Comparison of ENCODE assay signal across 27 cellular contexts in genomic region chr10:125362966-125363365, GRCh38.
"Had no signal": no experiment of that assay in that cellular context is flagged by ENCODE, and none has a peak within 500 bp of the region (broad histone marks: within the 10 kb centered on the region; RNA-seq: fewer than 3 reads in every experiment).

No MANE protein-coding gene starts in this region.

- H3K27me3 Mint-ChIP-seq: dendritic cell treated with granulocyte-macrophage colony-stimulating factor and Interleukin-4, amounts not matched to agents 40 ng/mL and 50 ng/mL, for 4 days had no signal

- H3K9me3 ChIP-seq: colonic mucosa, esophagus squamous epithelium, gastrocnemius medialis had no signal

- H3K4me3 ChIP-seq: colonic mucosa, coronary artery, dorsolateral prefrontal cortex, esophagus muscularis mucosa, esophagus squamous epithelium, gastrocnemius medialis, gastroesophageal sphincter, heart right ventricle, hepatocyte had no signal

- H3K4me3 Mint-ChIP-seq: dendritic cell treated with granulocyte-macrophage colony-stimulating factor and Interleukin-4, amounts not matched to agents 40 ng/mL and 50 ng/mL, for 4 days; effector memory CD8-positive, alpha-beta T cell; endodermal cell had no signal

- H3K9me3 Mint-ChIP-seq: dendritic cell treated with granulocyte-macrophage colony-stimulating factor and Interleukin-4, amounts not matched to agents 40 ng/mL and 50 ng/mL, for 4 days had no signal

- ATAC-seq: effector memory CD8-positive, alpha-beta T cell; esophagus mucosa; foreskin keratinocyte; gastrocnemius medialis; gastroesophageal sphincter; heart right ventricle had no signal

- DNase-seq: colonic mucosa; cortex of kidney; dermis blood vessel endothelial cell; dorsolateral prefrontal cortex; effector CD4-positive, alpha-beta T cell; effector CD8-positive, alpha-beta T cell; effector memory CD4-positive, alpha-beta T cell; effector memory CD8-positive, alpha-beta T cell; endodermal cell; erythroblast; esophagus squamous epithelium; foreskin fibroblast; foreskin keratinocyte; gastrocnemius medialis; glutamatergic neuron; head of caudate nucleus; heart right ventricle had no signal

- H3K27me3 ChIP-seq: colonic mucosa, dorsolateral prefrontal cortex, esophagus muscularis mucosa, esophagus squamous epithelium, gastrocnemius medialis, gastroesophageal sphincter, heart right ventricle, hepatocyte had no signal

- H3K4me1 Mint-ChIP-seq: endodermal cell had no signal

- H3K4me2 ChIP-seq: hepatocyte had no signal

- H3K27ac ChIP-seq: colonic mucosa, coronary artery, dorsolateral prefrontal cortex, epithelial cell of prostate, esophagus muscularis mucosa, esophagus squamous epithelium, foreskin keratinocyte, gastrocnemius medialis, gastroesophageal sphincter, heart right ventricle, hepatocyte had no signal

- FAIRE-seq: colon, endometrium, endothelial cell of umbilical vein had no signal

- H3K36me3 ChIP-seq: colonic mucosa, esophagus muscularis mucosa, esophagus squamous epithelium, gastrocnemius medialis, gastroesophageal sphincter, heart right ventricle had no signal

- H3K4me1 ChIP-seq: colonic mucosa, esophagus muscularis mucosa, esophagus squamous epithelium, foreskin keratinocyte, gastrocnemius medialis, gastroesophageal sphincter, heart right ventricle had no signal

- H3K79me2 ChIP-seq: hepatocyte had no signal

- H2AFZ ChIP-seq: hepatocyte had no signal

- H3K27ac Mint-ChIP-seq: dendritic cell treated with granulocyte-macrophage colony-stimulating factor and Interleukin-4, amounts not matched to agents 40 ng/mL and 50 ng/mL, for 4 days; effector memory CD8-positive, alpha-beta T cell; endodermal cell had no signal
